ENCODE assay signal across 8 cellular contexts in the genomic region with DNA sequence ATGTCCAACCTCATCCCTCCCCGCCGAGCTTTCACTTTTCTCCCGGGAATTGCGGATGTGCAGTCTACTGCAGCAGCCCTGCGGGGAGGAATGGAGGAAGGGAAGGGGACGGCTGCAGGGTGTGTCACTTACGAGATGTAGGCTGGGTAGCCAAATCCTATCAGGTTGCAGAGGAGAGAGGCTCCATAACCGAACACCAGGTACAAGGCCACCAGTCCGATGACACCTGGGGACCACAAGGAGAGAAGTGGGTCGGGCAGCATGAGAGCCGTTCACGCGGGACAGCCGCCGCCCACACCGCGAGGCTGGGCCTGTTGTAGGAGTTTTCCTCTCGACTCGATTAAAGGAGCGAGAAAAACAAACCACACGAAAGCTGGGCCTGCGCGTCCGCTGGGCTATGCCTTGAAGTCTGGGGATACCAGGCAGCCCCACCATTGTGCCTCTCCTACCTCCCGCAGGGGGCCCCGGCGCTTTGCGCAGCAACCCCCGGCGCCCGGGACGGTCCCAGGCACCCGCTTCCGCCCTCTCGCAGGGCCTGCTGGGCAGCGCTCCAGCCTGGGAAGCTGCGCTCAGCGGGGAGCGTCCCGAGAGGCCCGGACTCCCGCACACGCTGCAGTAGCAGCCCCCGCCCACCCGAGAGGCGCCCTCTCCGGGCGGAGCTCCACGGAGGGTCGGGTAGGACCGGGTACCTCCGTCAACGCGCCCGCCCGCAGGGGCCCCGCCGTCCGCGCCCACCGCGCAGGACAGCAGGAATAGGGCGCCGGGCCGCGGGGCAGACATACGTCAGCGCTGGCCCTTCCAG. TPM values are rescaled to one million over a fixed set of nuclear protein-coding genes. Genes with fewer than 3 reads are reported as not detected.
DNase-seq lines count a peak whose midpoint lies in the region; ATAC-seq and TF ChIP-seq lines count a peak whose summit lies in the region.

No MANE protein-coding gene starts in this region.

- peaks cover 12 to 39% of the 10 kb centered on the region in 2 donors for H3K36me3 Mint-ChIP-seq in activated naive CD4-positive, alpha-beta T cell treated with anti-CD3 and anti-CD28 coated beads, Interleukin-2, amount 50 U/mL, for 72 hours

- H3K9me3 Mint-ChIP-seq in activated naive CD4-positive, alpha-beta T cell treated with anti-CD3 and anti-CD28 coated beads, Interleukin-2, amount 50 U/mL, for 72 hours, result no peaks in the 10 kb centered on the region

- H3K27me3 ChIP-seq in HUES64 (ENCODE audit: insufficient read depth, low read length) (peaks cover 15% of the 10 kb centered on the region; the same call in 1 of the 2 replicates), transverse colon (no peaks in the 10 kb centered on the region)

- H3K4me1 ChIP-seq in HUES64 (ENCODE audit: insufficient read depth, low read length), result peaks cover 11% of the 10 kb centered on the region; the same call in 1 of the 2 replicates
- H3K4me1 ChIP-seq in transverse colon, result peaks cover 23 to 57% (median 33%) of the 10 kb centered on the region in 4 donors

- H3K4me3 ChIP-seq in HUES64 (ENCODE audit: low read length) (peak overlapping the region; percentile 95), transverse colon (peak overlapping the region; percentile 75 to 93 (median 88))

- DNase-seq in DMS79 (lab: John Stamatoyannopoulos, UW), result peak; percentile 31
- DNase-seq in SHP77 (lab: John Stamatoyannopoulos, UW), result peak; percentile 30 to 62
- peak; percentile 57 to 77 for DNase-seq in activated naive CD4-positive, alpha-beta T cell treated with anti-CD3 and anti-CD28 coated beads, Interleukin-2, amount 50 U/mL, for 72 hours (ENCODE audit: low spot score in 2 of 2)
- DNase-seq in glomerular visceral epithelial cell (ENCODE audit: extremely low spot score), result peak; percentile 76
- peak in 52 of 56 donors; percentile 11 to 80 (median 57) for DNase-seq in nucleus accumbens (lab: John Stamatoyannopoulos, UW)
- DNase-seq in transverse colon, result peak; percentile 75

- TF ChIP-seq POLR2A in transverse colon (IDR thresholded peaks at IDR 0.05), result no peak

- peaks cover 34% of the 10 kb centered on the region for H3K36me3 ChIP-seq in HUES64 (ENCODE audit: insufficient read depth, low read length)
- H3K36me3 ChIP-seq in transverse colon, result peaks cover 0 to 7% (median 0%) of the 10 kb centered on the region in 4 donors

- H3K9me3 ChIP-seq in HUES64 (ENCODE audit: insufficient read depth, low read depth, low read length), result no peaks in the 10 kb centered on the region
- no peaks in the 10 kb centered on the region for H3K9me3 ChIP-seq in transverse colon

- TF ChIP-seq EP300 in transverse colon (IDR thresholded peaks at IDR 0.05; ENCODE audit: low read depth), result no peak

- peak; percentile 44 for ATAC-seq in GM21529 (IDR thresholded peaks at IDR 0.05; ENCODE audit: unreplicated experiment)
- ATAC-seq in activated naive CD4-positive, alpha-beta T cell treated with anti-CD3 and anti-CD28 coated beads, Interleukin-2, amount 50 U/mL, for 72 hours, result peak; percentile 57 to 75

- no peak for TF ChIP-seq CTCF in transverse colon (IDR thresholded peaks at IDR 0.05)

- intact Hi-C loops in transverse colon (cut with DNase I; ENCODE audit: low total_unique reads), result no loop called here

- peak overlapping the region; percentile 92 to 98 for H3K27ac Mint-ChIP-seq in activated naive CD4-positive, alpha-beta T cell treated with anti-CD3 and anti-CD28 coated beads, Interleukin-2, amount 50 U/mL, for 72 hours

- under 1% methylated on average over 68 of the region's 68 CpGs for WGBS in HUES64
- WGBS in transverse colon (ENCODE audit: low coverage in 1 of 2), 2 donors, result 2% methylated on average over 45 of the region's 68 CpGs; no CpG with 5 or more reads in 1 of the 2 donors

- H3K27ac ChIP-seq in HUES64 (ENCODE audit: low read depth, low read length) (peak overlapping the region; percentile 82; the same call in 1 of the 2 replicates), transverse colon (peak overlapping the region; percentile 94 to 100 (median 96))

- in situ Hi-C loops in transverse colon (cut with MboI; ENCODE audit: low pct_ligation_motif_present in 1 of 4, low pct_unique_long_range_greater_than_20kb in 1 of 4, low sequenced_read_pairs in 3 of 4), result no loop called here

- peak overlapping the region; percentile 83 for H3K9ac ChIP-seq in HUES64 (ENCODE audit: low read depth, low read length)

RNA-seq across cellular contexts. Expression of a gene that starts 0.8 kb away (rescaled TPM):
- polyA plus RNA-seq in HUES64 (2013, experiment 1 of 2), result 30.2 TPM
- 34.0 TPM for polyA plus RNA-seq in HUES64 (2013, experiment 2 of 2)
- 10 to 100 TPM; 18.7 to 45.1 TPM for total RNA-seq in activated naive CD4-positive, alpha-beta T cell treated with anti-CD3 and anti-CD28 coated beads, Interleukin-2, amount 50 U/mL, for 72 hours
- 10 to 100 TPM; 15.7 to 63.5 (median 56.4) TPM for total RNA-seq in transverse colon

RNA-seq across cellular contexts. Expression of a gene that starts 55.4 kb away (rescaled TPM):
- polyA plus RNA-seq in HUES64 (2013, experiment 1 of 2), result 32.7 TPM
- polyA plus RNA-seq in HUES64 (2013, experiment 2 of 2), result 33.7 TPM
- 100 to 1,000 TPM in 1 of 2 donors, 10 to 100 TPM in 1; 82.8 to 136 TPM for total RNA-seq in activated naive CD4-positive, alpha-beta T cell treated with anti-CD3 and anti-CD28 coated beads, Interleukin-2, amount 50 U/mL, for 72 hours
- total RNA-seq in transverse colon, result 10 to 100 TPM; 11.6 to 27.8 (median 20.7) TPM

Comparison
In these comparisons a context has a peak if more than half of its experiments do, and no peak if none do; other contexts are left out.
1. Peak in every context shown above with its lines: DNase-seq, ATAC-seq, H3K4me3 ChIP-seq and H3K27ac ChIP-seq.